Comparison of ENCODE assay signal across 13 cellular contexts in genomic region chr13:110326263-110326904, GRCh38. TPM values are rescaled to one million over a fixed set of nuclear protein-coding genes. Genes with fewer than 3 reads are reported as not detected.
A peak's percentile ranks its signal among the peaks of the same experiment; 100 is the strongest.
DNase-seq lines count a peak whose midpoint lies in the region; ATAC-seq and TF ChIP-seq lines count a peak whose summit lies in the region.
"Had no signal": no experiment of that assay in that cellular context is flagged by ENCODE, and none has a peak within 500 bp of the region (broad histone marks: within the 10 kb centered on the region; RNA-seq: fewer than 3 reads in every experiment).

No MANE protein-coding gene starts in this region.

- H3K27ac Mint-ChIP-seq in neural progenitor cell = peak overlapping the region; percentile 55
- H3K27ac Mint-ChIP-seq in activated naive CD8-positive, alpha-beta T cell treated with anti-CD3 and anti-CD28 coated beads, Interleukin-2, amount 50 U/mL, for 24 hours = no peak overlapping the region
- H3K27ac Mint-ChIP-seq: activated CD4-positive, alpha-beta T cell treated with anti-CD3 and anti-CD28 coated beads for 36 hours had no signal

- peaks cover 2% of the 10 kb centered on the region for H3K27me3 Mint-ChIP-seq in neural progenitor cell (ENCODE audit: insufficient read depth, low read depth)
- H3K27me3 Mint-ChIP-seq in activated naive CD8-positive, alpha-beta T cell treated with anti-CD3 and anti-CD28 coated beads, Interleukin-2, amount 50 U/mL, for 24 hours = peaks cover 46% of the 10 kb centered on the region

- H2AFZ ChIP-seq in neural progenitor cell (replicated peaks) = no peak overlapping the region

- BruUV-seq in A673 (replicated peaks; lab: Mats Ljungman, UMichigan) = no TSS peak

- H3K9me3 ChIP-seq in A673 (ENCODE audit: low read depth, low read length, poor library complexity, severe bottlenecking) (no peaks in the 10 kb centered on the region), RWPE2 (ENCODE audit: severe bottlenecking) (no peaks in the 10 kb centered on the region), neural progenitor cell (ENCODE audit: low read depth) (no peaks in the 10 kb centered on the region)
- H3K9me3 ChIP-seq: prostate gland had no signal

- H3K36me3 ChIP-seq in A673 (ENCODE audit: insufficient read depth, low read length, poor library complexity, severe bottlenecking) (no peaks in the 10 kb centered on the region), RWPE2 (ENCODE audit: low read depth) (peaks cover 37% of the 10 kb centered on the region), neural progenitor cell (no peaks in the 10 kb centered on the region)
- H3K36me3 ChIP-seq: prostate gland had no signal

- H3K4me1 ChIP-seq in A673 (ENCODE audit: insufficient read depth, low read length, poor library complexity, severe bottlenecking) = peaks cover 95% of the 10 kb centered on the region
- H3K4me1 ChIP-seq in RWPE2 (ENCODE audit: insufficient read depth, poor library complexity, severe bottlenecking) = peaks cover 12% of the 10 kb centered on the region
- H3K4me1 ChIP-seq in neural progenitor cell = peaks cover 47% of the 10 kb centered on the region
- H3K4me1 ChIP-seq: prostate gland had no signal

- peaks cover 69% of the 10 kb centered on the region for H3K36me3 Mint-ChIP-seq in neural progenitor cell
- no peaks in the 10 kb centered on the region for H3K36me3 Mint-ChIP-seq in activated naive CD8-positive, alpha-beta T cell treated with anti-CD3 and anti-CD28 coated beads, Interleukin-2, amount 50 U/mL, for 24 hours (ENCODE audit: low read depth)

- TF ChIP-seq CTCF in A673 (conservative IDR thresholded peaks at IDR 0.05; ENCODE audit: low read depth, low read length) (no peak), RWPE2 (IDR thresholded peaks at IDR 0.05; ENCODE audit: poor library complexity, severe bottlenecking) (no peak), neural progenitor cell (IDR thresholded peaks at IDR 0.05) (no peak)

- peaks cover 20% of the 10 kb centered on the region for H3K4me1 Mint-ChIP-seq in neural progenitor cell
- no peaks in the 10 kb centered on the region for H3K4me1 Mint-ChIP-seq in activated naive CD8-positive, alpha-beta T cell treated with anti-CD3 and anti-CD28 coated beads, Interleukin-2, amount 50 U/mL, for 24 hours
- H3K4me1 Mint-ChIP-seq: activated CD4-positive, alpha-beta T cell treated with anti-CD3 and anti-CD28 coated beads for 36 hours had no signal

- H3K9me3 Mint-ChIP-seq in neural progenitor cell = peaks cover 50% of the 10 kb centered on the region
- H3K9me3 Mint-ChIP-seq in activated naive CD8-positive, alpha-beta T cell treated with anti-CD3 and anti-CD28 coated beads, Interleukin-2, amount 50 U/mL, for 24 hours = no peaks in the 10 kb centered on the region

- H3K4me2 ChIP-seq in neural progenitor cell = peak overlapping the region; percentile 83

- no peak overlapping the region for H3K9ac ChIP-seq in neural progenitor cell

- no peak overlapping the region for H3K4me3 ChIP-seq in A673 (ENCODE audit: low read depth, low read length, poor library complexity, severe bottlenecking)
- H3K4me3 ChIP-seq in RWPE2 (ENCODE audit: severe bottlenecking) = no peak overlapping the region
- no peak overlapping the region for H3K4me3 ChIP-seq in neural progenitor cell
- H3K4me3 ChIP-seq: prostate gland had no signal

- H3F3A ChIP-seq in neural progenitor cell (ENCODE audit: low read depth) = peaks cover 21% of the 10 kb centered on the region

- H3K27me3 ChIP-seq in A673 (replicated peaks; ENCODE audit: insufficient read depth, low read depth, low read length, poor library complexity) = no peaks in the 10 kb centered on the region
- H3K27me3 ChIP-seq in RWPE2 (ENCODE audit: insufficient read depth, poor library complexity, severe bottlenecking) = no peaks in the 10 kb centered on the region
- H3K27me3 ChIP-seq in neural progenitor cell = no peaks in the 10 kb centered on the region

- ATAC-seq in RWPE2 (ENCODE audit: low read depth) (no peak), HG03039 (IDR thresholded peaks at IDR 0.05; ENCODE audit: unreplicated experiment) (no peak)
- no peak for ATAC-seq in activated naive CD8-positive, alpha-beta T cell treated with anti-CD3 and anti-CD28 coated beads, Interleukin-2, amount 50 U/mL, for 24 hours
- ATAC-seq: activated CD4-positive, alpha-beta T cell treated with anti-CD3 and anti-CD28 coated beads for 36 hours had no signal

- CTCF ChIA-PET in A673 (lab: Charles Lee) = no interaction called here

- no peaks in the 10 kb centered on the region for H4K20me1 ChIP-seq in neural progenitor cell (ENCODE audit: low read depth)

- peak overlapping the region; percentile 75 for H3K27ac ChIP-seq in A673 (ENCODE audit: low read depth, low read length, poor library complexity, severe bottlenecking)
- H3K27ac ChIP-seq in RWPE2 (ENCODE audit: poor library complexity, severe bottlenecking) = peak overlapping the region; percentile 22
- peak overlapping the region; percentile 75 for H3K27ac ChIP-seq in neural progenitor cell

- intact Hi-C loops in A673 (cut with micrococcal nuclease; ENCODE audit: unreplicated experiment) (loop anchor here (10.0 kb wide), 1 partner anchor 388 kb away; the partner anchor contains the start of gene ING1), cardiac septum (cut with DNase I) (no loop called here)

- H3K4me3 Mint-ChIP-seq in neural progenitor cell = no peak overlapping the region
- no peak overlapping the region for H3K4me3 Mint-ChIP-seq in activated naive CD8-positive, alpha-beta T cell treated with anti-CD3 and anti-CD28 coated beads, Interleukin-2, amount 50 U/mL, for 24 hours
- H3K4me3 Mint-ChIP-seq: activated CD4-positive, alpha-beta T cell treated with anti-CD3 and anti-CD28 coated beads for 36 hours had no signal

- DNase-seq in A673 (ENCODE audit: low spot score) = no peak
- no peak for DNase-seq in RWPE2 (ENCODE audit: low spot score)
- peak; percentile 65 for DNase-seq in cardiac septum (ENCODE audit: low spot score)
- DNase-seq in neural progenitor cell (ENCODE audit: low spot score) = no peak
- DNase-seq in GM03348 (ENCODE audit: low spot score) = no peak
- DNase-seq in activated naive CD8-positive, alpha-beta T cell treated with anti-CD3 and anti-CD28 coated beads, Interleukin-2, amount 50 U/mL, for 24 hours = no peak
- DNase-seq in midbrain (lab: John Stamatoyannopoulos, UW) = no peak
- DNase-seq: activated CD4-positive, alpha-beta T cell treated with anti-CD3 and anti-CD28 coated beads for 36 hours; central memory CD4-positive, alpha-beta T cell; NCI-H1105; NCI-H69 had no signal

- peaks cover 81% of the 10 kb centered on the region for H3K79me2 ChIP-seq in neural progenitor cell (ENCODE audit: low read depth)

- POLR2A ChIA-PET in A673 (lab: Charles Lee; ENCODE audit: low non-redundant PET) = no interaction called here

RNA-seq across cellular contexts. Expression of gene COL4A2, which starts 19.3 kb away (rescaled TPM):
- total RNA-seq in A673 (2021) (184 and 193 TPM in 2 replicates), cardiac septum (165 TPM), neural progenitor cell (ENCODE audit: low replicate concordance) (73.6 and 139 TPM in 2 replicates)
- total RNA-seq: activated CD4-positive, alpha-beta T cell treated with anti-CD3 and anti-CD28 coated beads for 36 hours had no signal

RNA-seq across cellular contexts. Expression of gene COL4A1, which starts 19.4 kb away (rescaled TPM):
- total RNA-seq in A673 (2021) = 83.9 and 86.0 TPM in 2 replicates
- 196 TPM for total RNA-seq in cardiac septum
- total RNA-seq in neural progenitor cell (ENCODE audit: low replicate concordance) = 105 and 120 TPM in 2 replicates

Comparison
In these comparisons a context has a peak if more than half of its experiments do, and no peak if none do; other contexts are left out.
1. H3K27ac ChIP-seq: peak in every context shown above with its lines; median percentile 75 in A673; 75 in neural progenitor cell; 22 in RWPE2.